ENCODE assay signal across 8 cellular contexts in genomic region chr17:39939588-39940419, GRCh38. TPM values are rescaled to one million over a fixed set of nuclear protein-coding genes. Genes with fewer than 3 reads are reported as not detected.
DNase-seq lines count a peak whose midpoint lies in the region; ATAC-seq and TF ChIP-seq lines count a peak whose summit lies in the region.

No MANE protein-coding gene starts in this region.

- H3K27me3 Mint-ChIP-seq in brain (peaks cover 27% of the 10 kb centered on the region), naive B cell (no peaks in the 10 kb centered on the region)

- no peaks in the 10 kb centered on the region for H3K9me3 ChIP-seq in HCT116 (ENCODE audit: control insufficient read depth in 1 of 2, insufficient read depth in 1 of 2, low read depth in 1 of 2, low read length in 2 of 2)
- no peaks in the 10 kb centered on the region for H3K9me3 ChIP-seq in PC-9 (ENCODE audit: insufficient read depth, low read depth)

- no peak overlapping the region for H3K9ac ChIP-seq in HCT116 (ENCODE audit: low read length)

- H3K27me3 ChIP-seq in HCT116 (ENCODE audit: insufficient read depth, low read length) (no peaks in the 10 kb centered on the region), PC-9 (ENCODE audit: insufficient read depth, low read depth) (no peaks in the 10 kb centered on the region)

- H3K27ac Mint-ChIP-seq in brain (peak overlapping the region in 3 of 5 experiments; percentile 50 to 81 (median 79)), naive B cell (peak overlapping the region in 5 of 6 donors; percentile 53 to 94 (median 87))

- H3K79me2 ChIP-seq in HCT116 (ENCODE audit: insufficient read depth, low read length): no peaks in the 10 kb centered on the region
- no peaks in the 10 kb centered on the region for H3K79me2 ChIP-seq in PC-9 (ENCODE audit: low read depth)

- no peak for TF ChIP-seq POLR2A in HCT116 (IDR thresholded peaks at IDR 0.05; ENCODE audit: borderline replicate concordance, extremely low read depth, insufficient read depth, insufficient read length)

- H3K27ac ChIP-seq in HCT116 (ENCODE audit: low read depth, low read length) (no peak overlapping the region), PC-9 (no peak overlapping the region)

- CTCF ChIA-PET in HCT116 (lab: Charles Lee) (interaction anchor here (1.5 to 1.8 kb wide), 2 partner anchors 15 to 19 kb away, joined by 3 to 4 read pairs; no protein-coding TSS in a partner anchor), PC-9 (lab: Charles Lee) (interaction anchor here (0.6 to 0.7 kb wide), 3 partner anchors 15 to 840 kb away, joined by 4 to 8 read pairs (median 4); no protein-coding TSS in a partner anchor)

- H3K36me3 ChIP-seq in HCT116 (ENCODE audit: control insufficient read depth in 1 of 2, insufficient read depth in 2 of 2, low read length in 2 of 2): no peaks in the 10 kb centered on the region
- H3K36me3 ChIP-seq in PC-9 (ENCODE audit: low read depth): no peaks in the 10 kb centered on the region

- H3K4me1 ChIP-seq in HCT116 (ENCODE audit: control insufficient read depth in 1 of 2, insufficient read depth in 2 of 2, low read length in 2 of 2) (peaks cover 11 to 16% of the 10 kb centered on the region in 2 experiments), PC-9 (replicated peaks; ENCODE audit: insufficient read depth) (no peaks in the 10 kb centered on the region)

- H3K4me3 ChIP-seq in HCT116 (replicated peaks in 1 of 2; ENCODE audit: low read depth in 1 of 2, low read length in 2 of 2) (no peak overlapping the region), PC-9 (no peak overlapping the region)

- intact Hi-C loops in HCT116 (cut with micrococcal nuclease) (no loop called here), PC-9 (cut with micrococcal nuclease; ENCODE audit: unreplicated experiment) (no loop called here)

- no TSS peak for BruUV-seq in HCT116 (replicated peaks; lab: Mats Ljungman, UMichigan)
- no TSS peak for BruUV-seq in PC-9 (replicated peaks; lab: Mats Ljungman, UMichigan)

- H3K9me2 ChIP-seq in HCT116 (ENCODE audit: insufficient read depth) (no peaks in the 10 kb centered on the region), PC-9 (ENCODE audit: insufficient read depth) (no peaks in the 10 kb centered on the region)

- H3K36me3 Mint-ChIP-seq in brain (no peaks in the 10 kb centered on the region), naive B cell (no peaks in the 10 kb centered on the region)

- ATAC-seq in HCT116: peak; percentile 82
- ATAC-seq in naive B cell (ENCODE audit: low read depth in 2 of 2): peak; percentile 78 to 81
- no peak for ATAC-seq in HG03196 (IDR thresholded peaks at IDR 0.05; ENCODE audit: unreplicated experiment)
- no peak for ATAC-seq in HG02763 (IDR thresholded peaks at IDR 0.05; ENCODE audit: unreplicated experiment)

- H2AFZ ChIP-seq in HCT116 (ENCODE audit: low read depth, low read length, poor library complexity, severe bottlenecking): no peak overlapping the region
- no peak overlapping the region for H2AFZ ChIP-seq in PC-9

- H3F3A ChIP-seq in PC-9 (ENCODE audit: insufficient read depth, low read depth): peaks cover 4% of the 10 kb centered on the region; the same call in 1 of the 2 replicates

- no peaks in the 10 kb centered on the region for H4K20me1 ChIP-seq in HCT116 (ENCODE audit: insufficient read depth)
- H4K20me1 ChIP-seq in PC-9 (ENCODE audit: insufficient read depth): no peaks in the 10 kb centered on the region

- POLR2A ChIA-PET in HCT116 (lab: Charles Lee) (interaction anchor here (0.7 kb wide), 1 partner anchor 12 kb away, joined by 3 read pairs; the partner anchor contains the start of genes LRRC3C and ORMDL3), PC-9 (lab: Charles Lee; ENCODE audit: unreplicated experiment) (no interaction called here)

- RAD21 ChIA-PET in HCT116 (lab: Charles Lee; ENCODE audit: low non-redundant PET in 1 of 2, low total read pairs in 2 of 2, uncharacterized antibody in 2 of 2, unreplicated experiment in 2 of 2): no interaction called here

- H3K4me2 ChIP-seq in HCT116 (ENCODE audit: low read length): no peak overlapping the region
- no peak overlapping the region for H3K4me2 ChIP-seq in PC-9

- DNase-seq in DMS53 (lab: John Stamatoyannopoulos, UW): peak; percentile 40
- DNase-seq in DMS53 treated with DMSO at 0.1 percent for 48 hours (lab: John Stamatoyannopoulos, UW; ENCODE audit: unreplicated experiment): no peak
- DNase-seq in HCT116 (ENCODE audit: low read depth, low spot score): no peak
- DNase-seq in PC-9: no peak
- peak; percentile 33 for DNase-seq in naive B cell

- peak; percentile 40 to 61 (median 60); a peak in 5 of 6 replicates for TF ChIP-seq CTCF in HCT116 (IDR thresholded peaks at IDR 0.05 in 2 of 3, conservative IDR thresholded peaks at IDR 0.05 in 1 of 3; ENCODE audit: borderline replicate concordance in 1 of 3, insufficient read depth in 1 of 3, low read depth in 2 of 3, low read length in 2 of 3)
- peak; percentile 52 for TF ChIP-seq CTCF in PC-9 (conservative IDR thresholded peaks at IDR 0.05)
- peak; percentile 45 to 51 for TF ChIP-seq CTCF in brain (conservative IDR thresholded peaks at IDR 0.05)

- H3K9me3 Mint-ChIP-seq in brain (peaks cover 0 to 2% (median 0%) of the 10 kb centered on the region in 5 experiments), naive B cell (no peaks in the 10 kb centered on the region)

- H3K4me3 Mint-ChIP-seq in brain: no peak overlapping the region
- peak overlapping the region in 2 of 8 donors; percentile 37 to 57 for H3K4me3 Mint-ChIP-seq in naive B cell

- peak; percentile 44 for TF ChIP-seq RAD21 in HCT116 (IDR thresholded peaks at IDR 0.05; ENCODE audit: low read depth)

- H3K4me1 Mint-ChIP-seq in brain (peaks cover 17% of the 10 kb centered on the region), naive B cell (peaks cover 31 to 48% (median 45%) of the 10 kb centered on the region in 3 donors)

TF ChIP-seq in HCT116, 20 proteins besides CTCF, POLR2A, EP300 and RAD21:
- TF ChIP-seq ZNF274 (IDR thresholded peaks at IDR 0.05; ENCODE audit: low read depth, low read length): no peak
- no peak for TF ChIP-seq CBX3 (IDR thresholded peaks at IDR 0.05; ENCODE audit: low read depth)
- TF ChIP-seq YY1 (IDR thresholded peaks at IDR 0.05; ENCODE audit: extremely low read depth, insufficient replicate concordance, low read depth, low read length): no peak
- TF ChIP-seq, protein P1, sequence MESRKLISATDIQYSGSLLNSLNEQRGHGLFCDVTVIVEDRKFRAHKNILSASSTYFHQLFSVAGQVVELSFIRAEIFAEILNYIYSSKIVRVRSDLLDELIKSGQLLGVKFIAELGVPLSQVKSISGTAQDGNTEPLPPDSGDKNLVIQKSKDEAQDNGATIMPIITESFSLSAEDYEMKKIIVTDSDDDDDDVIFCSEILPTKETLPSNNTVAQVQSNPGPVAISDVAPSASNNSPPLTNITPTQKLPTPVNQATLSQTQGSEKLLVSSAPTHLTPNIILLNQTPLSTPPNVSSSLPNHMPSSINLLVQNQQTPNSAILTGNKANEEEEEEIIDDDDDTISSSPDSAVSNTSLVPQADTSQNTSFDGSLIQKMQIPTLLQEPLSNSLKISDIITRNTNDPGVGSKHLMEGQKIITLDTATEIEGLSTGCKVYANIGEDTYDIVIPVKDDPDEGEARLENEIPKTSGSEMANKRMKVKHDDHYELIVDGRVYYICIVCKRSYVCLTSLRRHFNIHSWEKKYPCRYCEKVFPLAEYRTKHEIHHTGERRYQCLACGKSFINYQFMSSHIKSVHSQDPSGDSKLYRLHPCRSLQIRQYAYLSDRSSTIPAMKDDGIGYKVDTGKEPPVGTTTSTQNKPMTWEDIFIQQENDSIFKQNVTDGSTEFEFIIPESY (IDR thresholded peaks at IDR 0.05; ENCODE audit: extremely low read depth, insufficient replicate concordance, low read length): no peak

RNA-seq across cellular contexts. Expression of gene LRRC3C, which starts 12.3 kb away (rescaled TPM):
- total RNA-seq in HCT116 (2021; ENCODE audit: unreplicated experiment) (not detected), PC-9 (2021) (not detected in 2 replicates)
- not detected in 2 replicates for polyA plus RNA-seq in HCT116 (2012)
- polyA plus RNA-seq in brain (ENCODE audit: insufficient read depth, low read depth, low replicate concordance) (not detected), naive B cell (ENCODE audit: low read depth in 6 of 6) (not detected)

RNA-seq across cellular contexts. Expression of gene ORMDL3, which starts 12.4 kb away (rescaled TPM):
- 46.9 TPM for total RNA-seq in HCT116 (2021; ENCODE audit: unreplicated experiment)
- 34.4 and 43.3 TPM in 2 replicates for polyA plus RNA-seq in HCT116 (2012)
- 51.1 and 68.1 TPM in 2 replicates for total RNA-seq in PC-9 (2021)
- 138 TPM for polyA plus RNA-seq in brain (ENCODE audit: insufficient read depth, low read depth, low replicate concordance)
- 100 to 1,000 TPM in 3 of 6 donors, 10 to 100 TPM in 3; 71.8 to 181 (median 95.9) TPM for polyA plus RNA-seq in naive B cell (ENCODE audit: low read depth in 6 of 6)

RNA-seq across cellular contexts. Expression of gene GSDMB, which starts 21.4 kb away (rescaled TPM):
- total RNA-seq in HCT116 (2021; ENCODE audit: unreplicated experiment) (22.2 TPM), PC-9 (2021) (39.9 and 50.4 TPM in 2 replicates)
- polyA plus RNA-seq in HCT116 (2012): 13.4 and 14.7 TPM in 2 replicates
- polyA plus RNA-seq in brain (ENCODE audit: insufficient read depth, low read depth, low replicate concordance) (2.8 TPM), naive B cell (ENCODE audit: low read depth in 6 of 6) (1 to 10 TPM in 1 of 6 donors, under 1 TPM in 3, not detected in 2; 0.15 to 2.0 (median 0.31) TPM)

RNA-seq across cellular contexts. Expression of gene GSDMA, which starts 23.0 kb away (rescaled TPM):
- total RNA-seq in HCT116 (2021; ENCODE audit: unreplicated experiment) (not detected), PC-9 (2021) (0.35 and 0.55 TPM in 2 replicates)
- 0.08 TPM in 1 of 2 replicates, not detected in the other for polyA plus RNA-seq in HCT116 (2012)
- polyA plus RNA-seq in brain (ENCODE audit: insufficient read depth, low read depth, low replicate concordance) (not detected), naive B cell (ENCODE audit: low read depth in 6 of 6) (under 1 TPM in 2 of 6 donors, not detected in 4; 0.19 to 0.21 TPM)

RNA-seq across cellular contexts. Expression of gene PSMD3, which starts 40.8 kb away (rescaled TPM):
- 152 TPM for total RNA-seq in HCT116 (2021; ENCODE audit: unreplicated experiment)
- 176 and 191 TPM in 2 replicates for polyA plus RNA-seq in HCT116 (2012)
- total RNA-seq in PC-9 (2021): 93.2 and 130 TPM in 2 replicates
- polyA plus RNA-seq in brain (ENCODE audit: insufficient read depth, low read depth, low replicate concordance): 166 TPM
- polyA plus RNA-seq in naive B cell (ENCODE audit: low read depth in 6 of 6): 10 to 100 TPM; 48.1 to 62.4 (median 52.3) TPM

Comparison
In these comparisons a context has a peak if more than half of its experiments do, and no peak if none do; other contexts are left out.
1. DNase-seq: peak in DMS53 (single experiment) and naive B cell (single experiment); none in DMS53 treated with DMSO at 0.1 percent for 48 hours (single experiment), HCT116 (single experiment) and PC-9 (0 of 2).
2. ATAC-seq: peak in HCT116 (single experiment) and naive B cell (2 of 2); none in HG03196 (single experiment) and HG02763 (single experiment).
3. Peak in every context shown above with its lines, with median percentiles within 50 percentile points of each other: CTCF ChIP-seq.